In genomic region chr2:154614906-154615305, GRCh38 we compare ENCODE assay signal across 6 cellular contexts.
"Had no signal": no experiment of that assay in that cellular context is flagged by ENCODE, and none has a peak within 500 bp of the region (broad histone marks: within the 10 kb centered on the region; RNA-seq: fewer than 3 reads in every experiment).

No MANE protein-coding gene starts in this region.

- H3K4me3 ChIP-seq: GM23248, HAP-1 had no signal

- H3K36me3 ChIP-seq: HAP-1 had no signal

- ATAC-seq: HCT116 had no signal

- H3K9ac ChIP-seq: GM23248 had no signal

- H3K27ac ChIP-seq: GM23248 had no signal

- H3K4me1 ChIP-seq: HAP-1 had no signal

- H3K9me3 ChIP-seq: HAP-1 had no signal

- DNase-seq: GM23248, GOT3, H7, HFFc6 had no signal
